29 cellular contexts compared by ENCODE assay signal in genomic region chr10:11311027-11311426, GRCh38.
DNase-seq lines count a peak whose midpoint lies in the region; ATAC-seq lines count a peak whose summit lies in the region.
"Had no signal": no experiment of that assay in that cellular context is flagged by ENCODE, and none has a peak within 500 bp of the region (broad histone marks: within the 10 kb centered on the region; RNA-seq: fewer than 3 reads in every experiment).

No MANE protein-coding gene starts in this region.

- ATAC-seq in CD4-positive, CD25-positive, alpha-beta regulatory T cell (ENCODE audit: low read depth in 2 of 2): no peak
- ATAC-seq in naive thymus-derived CD8-positive, alpha-beta T cell: no peak
- no peak for ATAC-seq in HG02759 (IDR thresholded peaks at IDR 0.05; ENCODE audit: unreplicated experiment)
- ATAC-seq: body of pancreas, HCT116, heart left ventricle, HepG2 had no signal

- no peaks in the 10 kb centered on the region for H3K27me3 ChIP-seq in CD4-positive, CD25-positive, alpha-beta regulatory T cell (ENCODE audit: control insufficient read depth, insufficient read depth, low read length)
- H3K27me3 ChIP-seq in CD4-positive, alpha-beta memory T cell (ENCODE audit: insufficient read depth, low read length): no peaks in the 10 kb centered on the region
- H3K27me3 ChIP-seq: body of pancreas, esophagus muscularis mucosa, heart left ventricle, transverse colon had no signal

- peaks cover 32 to 81% (median 51%) of the 10 kb centered on the region in 4 donors for H3K4me1 Mint-ChIP-seq in CD4-positive, CD25-positive, alpha-beta regulatory T cell
- peaks cover 39 to 79% (median 62%) of the 10 kb centered on the region in 4 donors for H3K4me1 Mint-ChIP-seq in CD4-positive, alpha-beta memory T cell
- H3K4me1 Mint-ChIP-seq in activated naive CD8-positive, alpha-beta T cell (ENCODE audit: low read depth): peaks cover 30% of the 10 kb centered on the region
- peaks cover 19 to 54% (median 46%) of the 10 kb centered on the region in 4 donors for H3K4me1 Mint-ChIP-seq in naive thymus-derived CD8-positive, alpha-beta T cell
- H3K4me1 Mint-ChIP-seq: mesothelial cell of epicardium had no signal

- CTCF ChIA-PET in CD4-positive, alpha-beta memory T cell (lab: Charles Lee; ENCODE audit: partially characterized antibody): interaction anchor here (1.8 kb wide), 1 partner anchor 9 kb away, joined by 5 read pairs; no protein-coding TSS in a partner anchor

- peaks cover 0 to 23% (median 5%) of the 10 kb centered on the region in 7 donors for H3K9me3 Mint-ChIP-seq in CD4-positive, CD25-positive, alpha-beta regulatory T cell
- H3K9me3 Mint-ChIP-seq in CD4-positive, alpha-beta memory T cell: peaks cover 0 to 35% (median 19%) of the 10 kb centered on the region in 8 donors
- H3K9me3 Mint-ChIP-seq in activated naive CD8-positive, alpha-beta T cell (ENCODE audit: low read depth): peaks cover 18% of the 10 kb centered on the region
- peaks cover 0 to 30% (median 11%) of the 10 kb centered on the region in 9 donors for H3K9me3 Mint-ChIP-seq in naive thymus-derived CD8-positive, alpha-beta T cell

- peaks cover 6% of the 10 kb centered on the region for H3K27me3 Mint-ChIP-seq in CD4-positive, CD25-positive, alpha-beta regulatory T cell
- H3K27me3 Mint-ChIP-seq in CD4-positive, alpha-beta memory T cell: no peaks in the 10 kb centered on the region
- H3K27me3 Mint-ChIP-seq in activated naive CD8-positive, alpha-beta T cell: no peaks in the 10 kb centered on the region
- H3K27me3 Mint-ChIP-seq in naive thymus-derived CD8-positive, alpha-beta T cell: no peaks in the 10 kb centered on the region

- H3K4me3 ChIP-seq in CD4-positive, CD25-positive, alpha-beta regulatory T cell (ENCODE audit: low read depth, low read length): no peak overlapping the region
- no peak overlapping the region for H3K4me3 ChIP-seq in CD4-positive, alpha-beta memory T cell (ENCODE audit: low read length in 2 of 2)
- H3K4me3 ChIP-seq: body of pancreas, esophagus muscularis mucosa, heart left ventricle, transverse colon had no signal

- intact Hi-C loops in CD4-positive, alpha-beta memory T cell (cut with micrococcal nuclease): no loop called here

- H3K27ac ChIP-seq in CD4-positive, CD25-positive, alpha-beta regulatory T cell (ENCODE audit: insufficient read depth, low read length, poor library complexity, severe bottlenecking): peak overlapping the region; percentile 44
- no peak overlapping the region for H3K27ac ChIP-seq in CD4-positive, alpha-beta memory T cell (ENCODE audit: low read depth, low read length)
- H3K27ac ChIP-seq: body of pancreas, esophagus muscularis mucosa, heart left ventricle, RWPE1, transverse colon had no signal

- POLR2A ChIA-PET in CD4-positive, alpha-beta memory T cell (lab: Charles Lee; ENCODE audit: partially characterized antibody): no interaction called here
- POLR2A ChIA-PET in naive thymus-derived CD8-positive, alpha-beta T cell (lab: Charles Lee): no interaction called here

- peaks cover 20 to 27% of the 10 kb centered on the region in 2 experiments for H3K9me3 ChIP-seq in CD4-positive, CD25-positive, alpha-beta regulatory T cell (ENCODE audit: control insufficient read depth in 2 of 2, low read length in 2 of 2)
- peaks cover 0 to 6% of the 10 kb centered on the region in 2 donors for H3K9me3 ChIP-seq in CD4-positive, alpha-beta memory T cell (ENCODE audit: control insufficient read depth in 1 of 2, low read length in 2 of 2)

- H3K36me3 ChIP-seq in CD4-positive, CD25-positive, alpha-beta regulatory T cell (ENCODE audit: control insufficient read depth, insufficient read depth, low read length): peaks cover 96% of the 10 kb centered on the region
- peaks cover 76% of the 10 kb centered on the region for H3K36me3 ChIP-seq in CD4-positive, alpha-beta memory T cell (ENCODE audit: insufficient read depth, low read length)

- DNase-seq in CD4-positive, CD25-positive, alpha-beta regulatory T cell: no peak
- DNase-seq in CD4-positive, alpha-beta memory T cell: no peak
- DNase-seq in naive thymus-derived CD8-positive, alpha-beta T cell: no peak
- DNase-seq in kidney glomerular epithelial cell (lab: John Stamatoyannopoulos, UW) (no peak), medulla oblongata (ENCODE audit: extremely low spot score) (no peak)
- DNase-seq: activated CD8-positive, alpha-beta memory T cell treated with anti-CD3 and anti-CD28 coated beads for 24 hours; activated T-cell treated with anti-CD3 and anti-CD28 coated beads, Interleukin-2, amount 50 U/mL, for 48 hours; body of pancreas; C1 segment of cervical spinal cord; cerebellar nuclear complex; dermis blood vessel endothelial cell; foreskin fibroblast; heart left ventricle; Kasumi-1; NCI-H1417; NCI-H2029 treated with DMSO at 0.1 percent for 48 hours; NCI-H526; OCI-M1; stimulated activated CD4-positive, alpha-beta T cell treated with anti-CD3 and anti-CD28 coated beads, Interleukin-4, amount 100 ng/mL, for 24 hours; T-helper 1 cell; transverse colon had no signal

- peaks cover 87% of the 10 kb centered on the region for H3K36me3 Mint-ChIP-seq in CD4-positive, CD25-positive, alpha-beta regulatory T cell
- peaks cover 93 to 94% of the 10 kb centered on the region in 2 donors for H3K36me3 Mint-ChIP-seq in CD4-positive, alpha-beta memory T cell
- peaks cover 51% of the 10 kb centered on the region for H3K36me3 Mint-ChIP-seq in activated naive CD8-positive, alpha-beta T cell
- peaks cover 45 to 96% (median 79%) of the 10 kb centered on the region in 3 donors for H3K36me3 Mint-ChIP-seq in naive thymus-derived CD8-positive, alpha-beta T cell

- peak overlapping the region; percentile 8 to 84 (median 48) for H3K27ac Mint-ChIP-seq in CD4-positive, CD25-positive, alpha-beta regulatory T cell
- peak overlapping the region in 6 of 7 donors; percentile 39 to 91 (median 66) for H3K27ac Mint-ChIP-seq in CD4-positive, alpha-beta memory T cell
- H3K27ac Mint-ChIP-seq in activated naive CD8-positive, alpha-beta T cell: peak overlapping the region; percentile 77
- H3K27ac Mint-ChIP-seq in naive thymus-derived CD8-positive, alpha-beta T cell: peak overlapping the region in 9 of 10 donors; percentile 9 to 93 (median 72)
- H3K27ac Mint-ChIP-seq: mesothelial cell of epicardium, nephron had no signal

- H3K4me3 Mint-ChIP-seq in CD4-positive, CD25-positive, alpha-beta regulatory T cell: no peak overlapping the region
- peak overlapping the region in 1 of 8 donors; percentile 32 for H3K4me3 Mint-ChIP-seq in CD4-positive, alpha-beta memory T cell
- H3K4me3 Mint-ChIP-seq in activated naive CD8-positive, alpha-beta T cell: no peak overlapping the region
- H3K4me3 Mint-ChIP-seq in naive thymus-derived CD8-positive, alpha-beta T cell: peak overlapping the region in 1 of 10 donors; percentile 4
- H3K4me3 Mint-ChIP-seq: mesothelial cell of epicardium, nephron had no signal

- H3K4me1 ChIP-seq in CD4-positive, CD25-positive, alpha-beta regulatory T cell (ENCODE audit: control insufficient read depth, insufficient read depth, low read length, poor library complexity, severe bottlenecking): peaks cover 5% of the 10 kb centered on the region
- peaks cover 20% of the 10 kb centered on the region for H3K4me1 ChIP-seq in CD4-positive, alpha-beta memory T cell (ENCODE audit: insufficient read depth, low read length)
- H3K4me1 ChIP-seq: body of pancreas, transverse colon had no signal
